In the genomic region with DNA sequence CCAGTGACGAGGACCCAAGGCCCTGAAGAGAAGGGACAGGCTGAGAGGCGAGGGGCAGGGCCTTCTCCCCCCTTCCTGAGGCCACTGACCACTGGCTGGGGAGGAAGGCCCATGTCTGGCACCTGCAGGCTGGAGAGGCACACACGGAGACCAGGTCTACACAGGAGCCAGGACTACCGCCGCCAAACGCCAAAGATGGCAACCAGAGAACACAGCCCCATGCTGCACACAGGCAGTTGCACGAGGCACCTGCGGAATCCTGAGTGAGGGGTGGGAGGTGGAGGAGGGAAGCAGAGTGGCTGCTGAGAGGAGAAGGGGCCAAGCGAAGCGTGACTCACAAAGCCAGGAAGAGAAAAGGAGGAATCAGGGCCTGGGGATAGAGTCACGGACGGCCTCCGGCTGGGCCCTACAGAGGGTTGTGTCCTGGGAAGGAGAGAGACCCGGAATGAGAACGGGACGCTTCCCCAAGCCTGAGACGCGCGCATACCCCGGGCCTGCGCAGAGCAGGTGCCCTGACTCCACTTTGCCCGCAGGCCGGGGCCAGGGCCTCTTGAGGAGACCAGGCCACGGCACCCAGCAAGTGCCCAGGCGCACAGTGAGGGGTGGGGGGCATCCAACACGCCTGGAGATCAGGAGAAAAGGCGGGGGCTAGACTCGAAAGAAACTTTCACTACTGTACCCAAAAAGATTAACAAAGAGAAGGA, we compare ENCODE assay signal across 10 cellular contexts. TPM values are rescaled to one million over a fixed set of nuclear protein-coding genes. Genes with fewer than 3 reads are reported as not detected.
DNase-seq lines count a peak whose midpoint lies in the region; ATAC-seq and TF ChIP-seq lines count a peak whose summit lies in the region.
"Had no signal": no experiment of that assay in that cellular context is flagged by ENCODE, and none has a peak within 500 bp of the region (broad histone marks: within the 10 kb centered on the region; RNA-seq: fewer than 3 reads in every experiment).

No MANE protein-coding gene starts in this region.

- no peak for ATAC-seq in WTC11
- ATAC-seq in heart right ventricle, result no peak
- ATAC-seq in gastrocnemius medialis, result no peak
- ATAC-seq: left lobe of liver had no signal

- no peaks in the 10 kb centered on the region for H3K27me3 ChIP-seq in H7 (ENCODE audit: control insufficient read depth, insufficient read depth, low read length)
- no peaks in the 10 kb centered on the region for H3K27me3 ChIP-seq in heart right ventricle
- no peaks in the 10 kb centered on the region for H3K27me3 ChIP-seq in gastrocnemius medialis

- no peak for TF ChIP-seq POLR2A in gastrocnemius medialis (IDR thresholded peaks at IDR 0.05)

- no peak overlapping the region for H3K4me3 Mint-ChIP-seq in WTC11

- H3K4me3 ChIP-seq in H7 (ENCODE audit: insufficient read depth, low read depth, low read length) (no peak overlapping the region), heart right ventricle (no peak overlapping the region), gastrocnemius medialis (no peak overlapping the region)

- intact Hi-C loops in heart right ventricle (cut with DNase I), result no loop called here
- intact Hi-C loops in gastrocnemius medialis (cut with DNase I; ENCODE audit: low total_unique reads), result no loop called here

- H3K27ac Mint-ChIP-seq in WTC11, result peak overlapping the region; percentile 53

- peak; percentile 60 for DNase-seq in H7
- DNase-seq in WTC11 (ENCODE audit: low spot score), result no peak
- peak in 1 of 2 donors; percentile 6 for DNase-seq in heart right ventricle
- DNase-seq in gastrocnemius medialis, result no peak
- no peak for DNase-seq in NCI-H2107 treated with DMSO at 0.1 percent for 48 hours (lab: John Stamatoyannopoulos, UW; ENCODE audit: unreplicated experiment)
- no peak for DNase-seq in 8988T
- no peak for DNase-seq in NCI-H128 (lab: John Stamatoyannopoulos, UW; ENCODE audit: unreplicated experiment)
- no peak for DNase-seq in cerebellar nuclear complex (lab: John Stamatoyannopoulos, UW)
- DNase-seq: MV-4-11 had no signal

- H3K9me3 ChIP-seq in heart right ventricle, result no peaks in the 10 kb centered on the region
- H3K9me3 ChIP-seq in gastrocnemius medialis, result no peaks in the 10 kb centered on the region

- 93 to 95% methylated on average over 28 of the region's 28 CpGs for WGBS in heart right ventricle, 2 donors

- H3K4me1 ChIP-seq in heart right ventricle, result peaks cover 0 to 27% (median 11%) of the 10 kb centered on the region in 9 donors
- peaks cover 13 to 17% of the 10 kb centered on the region in 2 donors for H3K4me1 ChIP-seq in gastrocnemius medialis

- H3K36me3 ChIP-seq in H7 (replicated peaks; ENCODE audit: control insufficient read depth, insufficient read depth, low read length) (peaks cover 3% of the 10 kb centered on the region), heart right ventricle (peaks cover 0 to 80% (median 28%) of the 10 kb centered on the region in 9 donors), gastrocnemius medialis (peaks cover 0 to 53% of the 10 kb centered on the region in 2 donors)

- no peak for TF ChIP-seq CTCF in WTC11 (IDR thresholded peaks at IDR 0.05)
- TF ChIP-seq CTCF in heart right ventricle (IDR thresholded peaks at IDR 0.05), result no peak
- no peak for TF ChIP-seq CTCF in gastrocnemius medialis (IDR thresholded peaks at IDR 0.05 in 4 of 5, conservative IDR thresholded peaks at IDR 0.05 in 1 of 5)

- no peaks in the 10 kb centered on the region for H3K9me3 Mint-ChIP-seq in WTC11

- POLR2A ChIA-PET in WTC11 (lab: Charles Lee), result no interaction called here

- peaks cover 12% of the 10 kb centered on the region for H3K36me3 Mint-ChIP-seq in WTC11

- in situ Hi-C loops in gastrocnemius medialis (cut with MboI; ENCODE audit: low sequenced_read_pairs in 4 of 4), result no loop called here

- H3K27ac ChIP-seq in heart right ventricle (peak overlapping the region in 9 of 10 donors; percentile 13 to 66 (median 42)), gastrocnemius medialis (peak overlapping the region; percentile 59 to 69 (median 60))

- CTCF ChIA-PET in WTC11 (lab: Charles Lee), result interaction anchor here (0.6 to 1.1 kb wide), 3 partner anchors 38 to 71 kb away, joined by 3 read pairs; a partner anchor contains a TSS

- no peaks in the 10 kb centered on the region for H3K27me3 Mint-ChIP-seq in WTC11 (ENCODE audit: low read depth)

- peaks cover 15% of the 10 kb centered on the region for H3K4me1 Mint-ChIP-seq in WTC11

TF ChIP-seq in WTC11, 78 proteins besides CTCF, POLR2A, EP300 and RAD21 (continues in another document):
- TF ChIP-seq, protein P1, sequence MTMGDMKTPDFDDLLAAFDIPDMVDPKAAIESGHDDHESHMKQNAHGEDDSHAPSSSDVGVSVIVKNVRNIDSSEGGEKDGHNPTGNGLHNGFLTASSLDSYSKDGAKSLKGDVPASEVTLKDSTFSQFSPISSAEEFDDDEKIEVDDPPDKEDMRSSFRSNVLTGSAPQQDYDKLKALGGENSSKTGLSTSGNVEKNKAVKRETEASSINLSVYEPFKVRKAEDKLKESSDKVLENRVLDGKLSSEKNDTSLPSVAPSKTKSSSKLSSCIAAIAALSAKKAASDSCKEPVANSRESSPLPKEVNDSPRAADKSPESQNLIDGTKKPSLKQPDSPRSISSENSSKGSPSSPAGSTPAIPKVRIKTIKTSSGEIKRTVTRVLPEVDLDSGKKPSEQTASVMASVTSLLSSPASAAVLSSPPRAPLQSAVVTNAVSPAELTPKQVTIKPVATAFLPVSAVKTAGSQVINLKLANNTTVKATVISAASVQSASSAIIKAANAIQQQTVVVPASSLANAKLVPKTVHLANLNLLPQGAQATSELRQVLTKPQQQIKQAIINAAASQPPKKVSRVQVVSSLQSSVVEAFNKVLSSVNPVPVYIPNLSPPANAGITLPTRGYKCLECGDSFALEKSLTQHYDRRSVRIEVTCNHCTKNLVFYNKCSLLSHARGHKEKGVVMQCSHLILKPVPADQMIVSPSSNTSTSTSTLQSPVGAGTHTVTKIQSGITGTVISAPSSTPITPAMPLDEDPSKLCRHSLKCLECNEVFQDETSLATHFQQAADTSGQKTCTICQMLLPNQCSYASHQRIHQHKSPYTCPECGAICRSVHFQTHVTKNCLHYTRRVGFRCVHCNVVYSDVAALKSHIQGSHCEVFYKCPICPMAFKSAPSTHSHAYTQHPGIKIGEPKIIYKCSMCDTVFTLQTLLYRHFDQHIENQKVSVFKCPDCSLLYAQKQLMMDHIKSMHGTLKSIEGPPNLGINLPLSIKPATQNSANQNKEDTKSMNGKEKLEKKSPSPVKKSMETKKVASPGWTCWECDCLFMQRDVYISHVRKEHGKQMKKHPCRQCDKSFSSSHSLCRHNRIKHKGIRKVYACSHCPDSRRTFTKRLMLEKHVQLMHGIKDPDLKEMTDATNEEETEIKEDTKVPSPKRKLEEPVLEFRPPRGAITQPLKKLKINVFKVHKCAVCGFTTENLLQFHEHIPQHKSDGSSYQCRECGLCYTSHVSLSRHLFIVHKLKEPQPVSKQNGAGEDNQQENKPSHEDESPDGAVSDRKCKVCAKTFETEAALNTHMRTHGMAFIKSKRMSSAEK (CRISPR knock-in tag; IDR thresholded peaks at IDR 0.05; ENCODE audit: borderline replicate concordance), result no peak
- TF ChIP-seq SMAD3 (CRISPR knock-in tag; IDR thresholded peaks at IDR 0.05; ENCODE audit: borderline replicate concordance), result no peak
- TF ChIP-seq SP1 (CRISPR knock-in tag; conservative IDR thresholded peaks at IDR 0.05), result no peak
- no peak for TF ChIP-seq JAZF1 (CRISPR knock-in tag; IDR thresholded peaks at IDR 0.05)
- TF ChIP-seq ETV6 (CRISPR knock-in tag; IDR thresholded peaks at IDR 0.05), result no peak
- TF ChIP-seq NR3C1 (CRISPR knock-in tag; conservative IDR thresholded peaks at IDR 0.05; ENCODE audit: low read depth), result no peak
- TF ChIP-seq ZNF317 (CRISPR knock-in tag; IDR thresholded peaks at IDR 0.05; ENCODE audit: borderline replicate concordance, low read depth), result no peak
- TF ChIP-seq, protein P2, sequence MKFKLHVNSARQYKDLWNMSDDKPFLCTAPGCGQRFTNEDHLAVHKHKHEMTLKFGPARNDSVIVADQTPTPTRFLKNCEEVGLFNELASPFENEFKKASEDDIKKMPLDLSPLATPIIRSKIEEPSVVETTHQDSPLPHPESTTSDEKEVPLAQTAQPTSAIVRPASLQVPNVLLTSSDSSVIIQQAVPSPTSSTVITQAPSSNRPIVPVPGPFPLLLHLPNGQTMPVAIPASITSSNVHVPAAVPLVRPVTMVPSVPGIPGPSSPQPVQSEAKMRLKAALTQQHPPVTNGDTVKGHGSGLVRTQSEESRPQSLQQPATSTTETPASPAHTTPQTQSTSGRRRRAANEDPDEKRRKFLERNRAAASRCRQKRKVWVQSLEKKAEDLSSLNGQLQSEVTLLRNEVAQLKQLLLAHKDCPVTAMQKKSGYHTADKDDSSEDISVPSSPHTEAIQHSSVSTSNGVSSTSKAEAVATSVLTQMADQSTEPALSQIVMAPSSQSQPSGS (CRISPR knock-in tag; IDR thresholded peaks at IDR 0.05; ENCODE audit: borderline replicate concordance, low read depth), result no peak
- TF ChIP-seq, protein P3, sequence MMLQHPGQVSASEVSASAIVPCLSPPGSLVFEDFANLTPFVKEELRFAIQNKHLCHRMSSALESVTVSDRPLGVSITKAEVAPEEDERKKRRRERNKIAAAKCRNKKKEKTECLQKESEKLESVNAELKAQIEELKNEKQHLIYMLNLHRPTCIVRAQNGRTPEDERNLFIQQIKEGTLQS (CRISPR knock-in tag; conservative IDR thresholded peaks at IDR 0.05), result no peak
- TF ChIP-seq, protein P4, sequence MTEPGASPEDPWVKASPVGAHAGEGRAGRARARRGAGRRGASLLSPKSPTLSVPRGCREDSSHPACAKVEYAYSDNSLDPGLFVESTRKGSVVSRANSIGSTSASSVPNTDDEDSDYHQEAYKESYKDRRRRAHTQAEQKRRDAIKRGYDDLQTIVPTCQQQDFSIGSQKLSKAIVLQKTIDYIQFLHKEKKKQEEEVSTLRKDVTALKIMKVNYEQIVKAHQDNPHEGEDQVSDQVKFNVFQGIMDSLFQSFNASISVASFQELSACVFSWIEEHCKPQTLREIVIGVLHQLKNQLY (CRISPR knock-in tag; IDR thresholded peaks at IDR 0.05), result no peak

RNA-seq across cellular contexts. Expression of a gene that starts 28.7 kb away (rescaled TPM):
- 4.4 and 5.1 TPM in 2 replicates for total RNA-seq in H7 (2014; rRNA removed; shearing (Covaris generic))
- total RNA-seq in WTC11 (2021), result 5.7 to 7.5 TPM (median 7.1 TPM) in 3 replicates
- total RNA-seq in heart right ventricle, result 1 to 10 TPM; 2.8 to 5.1 (median 3.8) TPM
- polyA plus RNA-seq in heart right ventricle, result 1 to 10 TPM; 1.7 to 3.2 TPM
- 1 to 10 TPM in 3 of 4 donors, under 1 TPM in 1; 0.22 to 3.8 (median 1.3) TPM for total RNA-seq in gastrocnemius medialis

RNA-seq across cellular contexts. Expression of a gene that starts 37.7 kb away (rescaled TPM):
- 24.4 and 27.6 TPM in 2 replicates for total RNA-seq in H7 (2014; rRNA removed; shearing (Covaris generic))
- total RNA-seq in WTC11 (2021) (20.8 to 24.2 TPM (median 22.6 TPM) in 3 replicates), heart right ventricle (10 to 100 TPM; 58.3 to 94.3 (median 74.0) TPM), gastrocnemius medialis (100 to 1,000 TPM; 156 to 264 (median 201) TPM)
- 10 to 100 TPM; 15.1 to 21.4 TPM for polyA plus RNA-seq in heart right ventricle

RNA-seq across cellular contexts. Expression of a gene that starts 46.3 kb away (rescaled TPM):
- total RNA-seq in H7 (2014; rRNA removed; shearing (Covaris generic)), result 15.8 and 20.1 TPM in 2 replicates
- total RNA-seq in WTC11 (2021) (40.1 to 46.9 TPM (median 43.2 TPM) in 3 replicates), heart right ventricle (100 to 1,000 TPM; 109 to 141 (median 125) TPM), gastrocnemius medialis (100 to 1,000 TPM in 3 of 4 donors, 10 to 100 TPM in 1; 76.3 to 165 (median 122) TPM)
- 100 to 1,000 TPM in 1 of 2 donors, 10 to 100 TPM in 1; 47.0 to 161 TPM for polyA plus RNA-seq in heart right ventricle
